In genomic region chr18:5309888-5310470, GRCh38 we compare ENCODE assay signal across 8 cellular contexts. TPM values are rescaled to one million over a fixed set of nuclear protein-coding genes. Genes with fewer than 3 reads are reported as not detected.
DNase-seq lines count a peak whose midpoint lies in the region; ATAC-seq and TF ChIP-seq lines count a peak whose summit lies in the region.

No MANE protein-coding gene starts in this region.

- no peak for TF ChIP-seq POLR2A in spleen (IDR thresholded peaks at IDR 0.05)

- WGBS in spleen, 5 donors = 31 to 38% (median 34%) methylated on average over 5 of the region's 5 CpGs

- H3K4me1 Mint-ChIP-seq in CD4-positive, alpha-beta memory T cell = peaks cover 12 to 24% (median 18%) of the 10 kb centered on the region in 4 donors

- H3K4me3 ChIP-seq in CD4-positive, alpha-beta memory T cell (ENCODE audit: low read length in 2 of 2) = peak overlapping the region; percentile 4 to 51
- peak overlapping the region in 4 of 8 donors; percentile 2 to 59 (median 12) for H3K4me3 ChIP-seq in spleen

- no peaks in the 10 kb centered on the region for H3K9me3 ChIP-seq in CD4-positive, alpha-beta memory T cell (ENCODE audit: control insufficient read depth in 1 of 2, low read length in 2 of 2)
- no peaks in the 10 kb centered on the region for H3K9me3 ChIP-seq in spleen

- peak; percentile 42 to 58 (median 53) for DNase-seq in CD4-positive, alpha-beta memory T cell
- DNase-seq in activated CD4-positive, alpha-beta T cell treated with anti-CD3 and anti-CD28 coated beads, Interleukin-2, amount 50 U/mL, for 1 hour = peak; percentile 10
- DNase-seq in spleen (no peak), mucosa of gallbladder (ENCODE audit: low spot score) (no peak), foreskin keratinocyte (no peak), SW480 (ENCODE audit: low spot score) (no peak)

- no peak for TF ChIP-seq CTCF in spleen (IDR thresholded peaks at IDR 0.05 in 8 of 11, conservative IDR thresholded peaks at IDR 0.05 in 3 of 11)
- no peak for TF ChIP-seq CTCF in foreskin keratinocyte (conservative IDR thresholded peaks at IDR 0.05)

- H3K27ac ChIP-seq in CD4-positive, alpha-beta memory T cell (ENCODE audit: low read depth, low read length) = peak overlapping the region; percentile 29
- H3K27ac ChIP-seq in spleen (peak overlapping the region in 7 of 8 donors; percentile 29 to 80 (median 67)), foreskin keratinocyte (no peak overlapping the region)

- H3K27me3 ChIP-seq in CD4-positive, alpha-beta memory T cell (ENCODE audit: insufficient read depth, low read length) = no peaks in the 10 kb centered on the region
- H3K27me3 ChIP-seq in spleen (replicated peaks in 1 of 7) = no peaks in the 10 kb centered on the region
- H3K27me3 ChIP-seq in foreskin keratinocyte = no peaks in the 10 kb centered on the region

- H3K36me3 ChIP-seq in CD4-positive, alpha-beta memory T cell (ENCODE audit: insufficient read depth, low read length) = no peaks in the 10 kb centered on the region
- H3K36me3 ChIP-seq in spleen = no peaks in the 10 kb centered on the region

- intact Hi-C loops in CD4-positive, alpha-beta memory T cell (cut with micrococcal nuclease) = loop anchor here (1.0 kb wide), 1 partner anchor 14 kb away; no protein-coding TSS in a partner anchor
- intact Hi-C loops in spleen (cut with DNase I; ENCODE audit: low total_unique reads) = no loop called here

- CTCF ChIA-PET in CD4-positive, alpha-beta memory T cell (lab: Charles Lee; ENCODE audit: partially characterized antibody) = no interaction called here

- H3K4me1 ChIP-seq in CD4-positive, alpha-beta memory T cell (ENCODE audit: insufficient read depth, low read length) = peaks cover 17% of the 10 kb centered on the region
- H3K4me1 ChIP-seq in spleen (peaks cover 0 to 21% (median 15%) of the 10 kb centered on the region in 6 donors), foreskin keratinocyte (no peaks in the 10 kb centered on the region)

- H3K27me3 Mint-ChIP-seq in CD4-positive, alpha-beta memory T cell = no peaks in the 10 kb centered on the region

- no peaks in the 10 kb centered on the region for H3K36me3 Mint-ChIP-seq in CD4-positive, alpha-beta memory T cell

- ATAC-seq in GM19452 (IDR thresholded peaks at IDR 0.05; ENCODE audit: unreplicated experiment) = peak; percentile 98
- peak; percentile 93 for ATAC-seq in HG03439 (IDR thresholded peaks at IDR 0.05; ENCODE audit: unreplicated experiment)
- no peak for ATAC-seq in foreskin keratinocyte

- peak overlapping the region; percentile 84 to 94 (median 92) for H3K27ac Mint-ChIP-seq in CD4-positive, alpha-beta memory T cell

- POLR2A ChIA-PET in CD4-positive, alpha-beta memory T cell (lab: Charles Lee; ENCODE audit: partially characterized antibody) = interaction anchor here (0.9 to 8.0 kb wide), 4 partner anchors 11 to 72 kb away, joined by 3 to 109 read pairs (median 13); partner anchors contain the start of gene ZBTB14

- peak overlapping the region; percentile 77 to 94 (median 88) for H3K4me3 Mint-ChIP-seq in CD4-positive, alpha-beta memory T cell

- H3K9me3 Mint-ChIP-seq in CD4-positive, alpha-beta memory T cell = no peaks in the 10 kb centered on the region

RNA-seq across cellular contexts. Expression of gene ZBTB14, which starts 14.5 kb away (rescaled TPM):
- 10 to 100 TPM; 47.9 to 51.2 TPM for total RNA-seq in CD4-positive, alpha-beta memory T cell
- polyA plus RNA-seq in CD4-positive, alpha-beta memory T cell = 10 to 100 TPM; 16.5 to 16.8 TPM
- total RNA-seq in spleen = 10 to 100 TPM; 18.5 to 26.7 (median 22.7) TPM
- polyA plus RNA-seq in spleen = 10 to 100 TPM; 12.9 to 14.3 (median 13.5) TPM
- total RNA-seq in mucosa of gallbladder = 14.1 TPM
- 8.2 and 9.4 TPM in 2 replicates for total RNA-seq in foreskin keratinocyte
- 2.8 and 3.0 TPM in 2 replicates for polyA plus RNA-seq in foreskin keratinocyte

Comparison
In these comparisons a context has a peak if more than half of its experiments do, and no peak if none do; other contexts are left out.
1. DNase-seq: peak in CD4-positive, alpha-beta memory T cell (5 of 5) and activated CD4-positive, alpha-beta T cell treated with anti-CD3 and anti-CD28 coated beads, Interleukin-2, amount 50 U/mL, for 1 hour (single experiment); none in spleen (single experiment), mucosa of gallbladder (single experiment), foreskin keratinocyte (0 of 2) and SW480 (single experiment).